ENCODE assay signal across 11 cellular contexts in the genomic region with DNA sequence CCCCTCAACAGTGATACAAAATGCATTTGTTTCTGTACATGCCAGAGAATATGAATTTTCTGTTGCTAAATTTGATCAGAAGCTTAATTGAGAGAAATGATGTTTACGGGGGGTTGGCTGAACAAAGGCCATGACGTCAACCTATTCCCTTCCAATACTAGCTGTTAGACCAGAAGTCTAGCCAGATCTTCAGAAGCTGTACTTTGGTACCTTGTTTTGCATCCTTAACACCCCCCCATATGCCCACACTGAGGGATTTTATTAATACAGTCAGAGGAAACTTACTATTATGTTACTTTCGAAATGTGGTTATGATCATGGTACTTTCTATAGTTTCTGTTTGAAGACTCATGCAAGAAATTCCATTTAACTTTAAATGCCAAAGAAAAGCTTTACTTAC. TPM values are rescaled to one million over a fixed set of nuclear protein-coding genes. Genes with fewer than 3 reads are reported as not detected.
DNase-seq lines count a peak whose midpoint lies in the region; ATAC-seq and TF ChIP-seq lines count a peak whose summit lies in the region.
"Had no signal": no experiment of that assay in that cellular context is flagged by ENCODE, and none has a peak within 500 bp of the region (broad histone marks: within the 10 kb centered on the region; RNA-seq: fewer than 3 reads in every experiment).

No MANE protein-coding gene starts in this region.

- H3K4me1 Mint-ChIP-seq in activated naive CD8-positive, alpha-beta T cell treated with anti-CD3 and anti-CD28 coated beads for 36 hours: peaks cover 57% of the 10 kb centered on the region
- H3K4me1 Mint-ChIP-seq in neural progenitor cell: peaks cover 16% of the 10 kb centered on the region

- no peaks in the 10 kb centered on the region for H3K27me3 ChIP-seq in BE2C
- H3K27me3 ChIP-seq in neural progenitor cell: no peaks in the 10 kb centered on the region
- H3K27me3 ChIP-seq: testis had no signal

- H3K9me3 Mint-ChIP-seq in activated naive CD8-positive, alpha-beta T cell treated with anti-CD3 and anti-CD28 coated beads for 36 hours: no peaks in the 10 kb centered on the region
- no peaks in the 10 kb centered on the region for H3K9me3 Mint-ChIP-seq in neural progenitor cell

- peaks cover 20% of the 10 kb centered on the region for H3K36me3 Mint-ChIP-seq in activated naive CD8-positive, alpha-beta T cell treated with anti-CD3 and anti-CD28 coated beads for 36 hours
- H3K36me3 Mint-ChIP-seq in neural progenitor cell: no peaks in the 10 kb centered on the region

- H3K9me3 ChIP-seq in BE2C (no peaks in the 10 kb centered on the region), neural progenitor cell (ENCODE audit: low read depth) (no peaks in the 10 kb centered on the region)
- H3K9me3 ChIP-seq: testis had no signal

- H3K4me3 Mint-ChIP-seq in activated naive CD8-positive, alpha-beta T cell treated with anti-CD3 and anti-CD28 coated beads for 36 hours: peak overlapping the region; percentile 46
- no peak overlapping the region for H3K4me3 Mint-ChIP-seq in neural progenitor cell

- H4K20me1 ChIP-seq in neural progenitor cell (ENCODE audit: low read depth): no peaks in the 10 kb centered on the region

- H3K27ac ChIP-seq in neural progenitor cell: no peak overlapping the region
- H3K27ac ChIP-seq: C4-2B had no signal

- H3K9ac ChIP-seq in neural progenitor cell: no peak overlapping the region

- DNase-seq in BE2C (peak; percentile 23), iris pigment epithelial cell (ENCODE audit: low read depth) (peak; percentile 66), islet precursor cell (no peak), neural progenitor cell (ENCODE audit: low spot score) (no peak), NCI-H2196 treated with DMSO at 0.1 percent for 48 hours (lab: John Stamatoyannopoulos, UW; ENCODE audit: unreplicated experiment) (no peak)
- DNase-seq in activated naive CD8-positive, alpha-beta T cell treated with anti-CD3 and anti-CD28 coated beads for 36 hours: no peak
- DNase-seq: NCI-H2107, testis had no signal

- ATAC-seq in GM21576 (IDR thresholded peaks at IDR 0.05; ENCODE audit: unreplicated experiment) (peak; percentile 8), HG03175 (IDR thresholded peaks at IDR 0.05; ENCODE audit: unreplicated experiment) (no peak)

- peaks cover 19% of the 10 kb centered on the region for H3F3A ChIP-seq in neural progenitor cell (ENCODE audit: low read depth)

- H3K27ac Mint-ChIP-seq in activated naive CD8-positive, alpha-beta T cell treated with anti-CD3 and anti-CD28 coated beads for 36 hours: peak overlapping the region; percentile 64
- no peak overlapping the region for H3K27ac Mint-ChIP-seq in neural progenitor cell

- H3K36me3 ChIP-seq in BE2C (peaks cover 18% of the 10 kb centered on the region), neural progenitor cell (no peaks in the 10 kb centered on the region)

- H3K4me3 ChIP-seq in BE2C (ENCODE audit: low read depth, low read length): peak overlapping the region; percentile 77
- no peak overlapping the region for H3K4me3 ChIP-seq in neural progenitor cell
- H3K4me3 ChIP-seq: testis had no signal

- no peak overlapping the region for H2AFZ ChIP-seq in neural progenitor cell (replicated peaks)

- no peaks in the 10 kb centered on the region for H3K79me2 ChIP-seq in neural progenitor cell (ENCODE audit: low read depth)

- TF ChIP-seq CTCF in BE2C (IDR thresholded peaks at IDR 0.05; ENCODE audit: low read depth, low read length) (no peak), neural progenitor cell (IDR thresholded peaks at IDR 0.05) (no peak)

- H3K4me2 ChIP-seq in neural progenitor cell: no peak overlapping the region

- H3K4me1 ChIP-seq in BE2C (peaks cover 36% of the 10 kb centered on the region), neural progenitor cell (peaks cover 10% of the 10 kb centered on the region)

- no peaks in the 10 kb centered on the region for H3K27me3 Mint-ChIP-seq in activated naive CD8-positive, alpha-beta T cell treated with anti-CD3 and anti-CD28 coated beads for 36 hours
- peaks cover 2% of the 10 kb centered on the region for H3K27me3 Mint-ChIP-seq in neural progenitor cell (ENCODE audit: insufficient read depth, low read depth)

RNA-seq across cellular contexts. Expression of a gene that starts 3.1 kb away (rescaled TPM):
- 72.5 TPM for polyA plus RNA-seq in BE2C (2012; ENCODE audit: insufficient read depth, insufficient read length, low read depth)
- total RNA-seq in activated naive CD8-positive, alpha-beta T cell treated with anti-CD3 and anti-CD28 coated beads for 36 hours: 10 to 100 TPM; 73.7 to 76.4 TPM
- 2.8 and 7.7 TPM in 2 replicates for total RNA-seq in neural progenitor cell (ENCODE audit: low replicate concordance)

RNA-seq across cellular contexts. Expression of a gene that starts 44.4 kb away (rescaled TPM):
- polyA plus RNA-seq in BE2C (2012; ENCODE audit: insufficient read depth, insufficient read length, low read depth): not detected
- total RNA-seq in activated naive CD8-positive, alpha-beta T cell treated with anti-CD3 and anti-CD28 coated beads for 36 hours: not detected
- total RNA-seq in neural progenitor cell (ENCODE audit: low replicate concordance): 0.74 and 1.1 TPM in 2 replicates

Comparison
In these comparisons a context has a peak if more than half of its experiments do, and no peak if none do; other contexts are left out.
1. DNase-seq: peak in BE2C (single experiment) and iris pigment epithelial cell (single experiment); none in activated naive CD8-positive, alpha-beta T cell treated with anti-CD3 and anti-CD28 coated beads for 36 hours (single experiment), islet precursor cell (single experiment), neural progenitor cell (single experiment) and NCI-H2196 treated with DMSO at 0.1 percent for 48 hours (single experiment).